ENCODE assay signal across 2 cellular contexts in the genomic region with DNA sequence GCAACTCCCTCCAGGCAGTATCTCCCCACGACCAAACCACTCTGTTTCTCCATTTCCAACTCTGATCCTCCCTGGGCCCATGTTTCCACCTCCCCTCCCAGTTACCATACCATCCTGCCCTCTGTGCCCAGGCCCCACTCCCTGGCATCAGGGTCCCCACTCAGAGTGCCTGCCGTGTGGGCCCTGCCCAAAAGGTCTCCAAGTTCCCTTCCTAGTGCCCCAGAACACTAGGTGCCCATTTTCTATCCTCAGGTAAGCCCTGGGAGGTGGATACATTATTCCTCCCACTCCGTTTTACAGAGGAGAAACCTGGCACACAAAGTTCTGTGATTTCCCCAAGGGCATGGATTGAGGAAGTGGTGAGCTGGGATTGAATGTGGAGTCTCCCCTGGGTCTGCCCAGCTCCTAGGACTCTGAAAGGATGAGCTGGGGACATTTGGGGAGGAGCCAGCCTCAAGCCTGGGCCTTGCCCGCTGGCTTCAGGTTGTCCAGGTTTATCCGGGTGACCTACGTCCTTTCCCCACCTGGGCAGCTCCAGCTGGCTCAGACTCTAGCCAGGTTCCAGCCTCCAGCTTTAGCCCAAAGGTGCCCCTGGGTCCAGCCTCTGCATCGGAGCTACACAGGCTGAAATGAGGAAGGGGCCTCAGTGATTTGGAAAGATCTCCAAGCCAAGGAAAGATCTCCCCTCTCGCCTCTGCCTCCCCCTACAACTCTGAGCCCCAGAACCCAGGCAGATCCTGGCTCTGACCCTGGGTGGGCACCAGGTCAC.
TF ChIP-seq lines count a peak whose summit lies in the region.

No MANE protein-coding gene starts in this region.

TF ChIP-seq in GM23338, 12 proteins besides CTCF, POLR2A, EP300 and RAD21:
- no peak for TF ChIP-seq NANOG (IDR thresholded peaks at IDR 0.05; ENCODE audit: borderline replicate concordance)
- TF ChIP-seq, protein P1, sequence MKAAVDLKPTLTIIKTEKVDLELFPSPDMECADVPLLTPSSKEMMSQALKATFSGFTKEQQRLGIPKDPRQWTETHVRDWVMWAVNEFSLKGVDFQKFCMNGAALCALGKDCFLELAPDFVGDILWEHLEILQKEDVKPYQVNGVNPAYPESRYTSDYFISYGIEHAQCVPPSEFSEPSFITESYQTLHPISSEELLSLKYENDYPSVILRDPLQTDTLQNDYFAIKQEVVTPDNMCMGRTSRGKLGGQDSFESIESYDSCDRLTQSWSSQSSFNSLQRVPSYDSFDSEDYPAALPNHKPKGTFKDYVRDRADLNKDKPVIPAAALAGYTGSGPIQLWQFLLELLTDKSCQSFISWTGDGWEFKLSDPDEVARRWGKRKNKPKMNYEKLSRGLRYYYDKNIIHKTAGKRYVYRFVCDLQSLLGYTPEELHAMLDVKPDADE (IDR thresholded peaks at IDR 0.05) = no peak
- no peak for TF ChIP-seq POLR2AphosphoS5 (IDR thresholded peaks at IDR 0.05; ENCODE audit: low read depth)
- no peak for TF ChIP-seq ZNF114 (CRISPR knock-in tag; IDR thresholded peaks at IDR 0.05)
- TF ChIP-seq, protein P2, sequence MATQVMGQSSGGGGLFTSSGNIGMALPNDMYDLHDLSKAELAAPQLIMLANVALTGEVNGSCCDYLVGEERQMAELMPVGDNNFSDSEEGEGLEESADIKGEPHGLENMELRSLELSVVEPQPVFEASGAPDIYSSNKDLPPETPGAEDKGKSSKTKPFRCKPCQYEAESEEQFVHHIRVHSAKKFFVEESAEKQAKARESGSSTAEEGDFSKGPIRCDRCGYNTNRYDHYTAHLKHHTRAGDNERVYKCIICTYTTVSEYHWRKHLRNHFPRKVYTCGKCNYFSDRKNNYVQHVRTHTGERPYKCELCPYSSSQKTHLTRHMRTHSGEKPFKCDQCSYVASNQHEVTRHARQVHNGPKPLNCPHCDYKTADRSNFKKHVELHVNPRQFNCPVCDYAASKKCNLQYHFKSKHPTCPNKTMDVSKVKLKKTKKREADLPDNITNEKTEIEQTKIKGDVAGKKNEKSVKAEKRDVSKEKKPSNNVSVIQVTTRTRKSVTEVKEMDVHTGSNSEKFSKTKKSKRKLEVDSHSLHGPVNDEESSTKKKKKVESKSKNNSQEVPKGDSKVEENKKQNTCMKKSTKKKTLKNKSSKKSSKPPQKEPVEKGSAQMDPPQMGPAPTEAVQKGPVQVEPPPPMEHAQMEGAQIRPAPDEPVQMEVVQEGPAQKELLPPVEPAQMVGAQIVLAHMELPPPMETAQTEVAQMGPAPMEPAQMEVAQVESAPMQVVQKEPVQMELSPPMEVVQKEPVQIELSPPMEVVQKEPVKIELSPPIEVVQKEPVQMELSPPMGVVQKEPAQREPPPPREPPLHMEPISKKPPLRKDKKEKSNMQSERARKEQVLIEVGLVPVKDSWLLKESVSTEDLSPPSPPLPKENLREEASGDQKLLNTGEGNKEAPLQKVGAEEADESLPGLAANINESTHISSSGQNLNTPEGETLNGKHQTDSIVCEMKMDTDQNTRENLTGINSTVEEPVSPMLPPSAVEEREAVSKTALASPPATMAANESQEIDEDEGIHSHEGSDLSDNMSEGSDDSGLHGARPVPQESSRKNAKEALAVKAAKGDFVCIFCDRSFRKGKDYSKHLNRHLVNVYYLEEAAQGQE (IDR thresholded peaks at IDR 0.05; ENCODE audit: unreplicated experiment) = no peak
- TF ChIP-seq CREB1 (CRISPR knock-in tag; IDR thresholded peaks at IDR 0.05; ENCODE audit: low read depth) = no peak
- TF ChIP-seq EZH2phosphoT487 (IDR thresholded peaks at IDR 0.05; ENCODE audit: unreplicated experiment) = no peak
- TF ChIP-seq ZNF331 (CRISPR knock-in tag; IDR thresholded peaks at IDR 0.05; ENCODE audit: low read depth) = no peak

TF ChIP-seq in H1, 55 proteins besides CTCF, POLR2A, EP300 and RAD21:
- TF ChIP-seq CBX8 (IDR thresholded peaks at IDR 0.05; ENCODE audit: borderline replicate concordance, low read depth, low read length) (no peak), BACH1 (IDR thresholded peaks at IDR 0.05; ENCODE audit: low read length) (no peak), FOSL1 (IDR thresholded peaks at IDR 0.05; ENCODE audit: insufficient read depth, low read depth, low read length) (no peak), KDM5A (IDR thresholded peaks at IDR 0.05; ENCODE audit: low read length) (no peak), SIX5 (IDR thresholded peaks at IDR 0.05; ENCODE audit: low read depth, low read length) (no peak), MAFK (IDR thresholded peaks at IDR 0.05; ENCODE audit: low read depth, low read length) (no peak), JUN (IDR thresholded peaks at IDR 0.05; ENCODE audit: low read depth, low read length) (no peak), CEBPB (IDR thresholded peaks at IDR 0.05; ENCODE audit: low read depth, low read length) (no peak), HDAC2 (IDR thresholded peaks at IDR 0.05; ENCODE audit: borderline replicate concordance in 1 of 2, low read depth in 2 of 2, low read length in 2 of 2) (no peak), SIN3A (conservative IDR thresholded peaks at IDR 0.05 in 1 of 2, IDR thresholded peaks at IDR 0.05 in 1 of 2; ENCODE audit: low read depth in 1 of 2, low read length in 2 of 2) (no peak), CTBP2 (IDR thresholded peaks at IDR 0.05; ENCODE audit: borderline replicate concordance, insufficient read depth, insufficient read length, low read length) (no peak)
